17 cellular contexts compared by ENCODE assay signal in the genomic region with DNA sequence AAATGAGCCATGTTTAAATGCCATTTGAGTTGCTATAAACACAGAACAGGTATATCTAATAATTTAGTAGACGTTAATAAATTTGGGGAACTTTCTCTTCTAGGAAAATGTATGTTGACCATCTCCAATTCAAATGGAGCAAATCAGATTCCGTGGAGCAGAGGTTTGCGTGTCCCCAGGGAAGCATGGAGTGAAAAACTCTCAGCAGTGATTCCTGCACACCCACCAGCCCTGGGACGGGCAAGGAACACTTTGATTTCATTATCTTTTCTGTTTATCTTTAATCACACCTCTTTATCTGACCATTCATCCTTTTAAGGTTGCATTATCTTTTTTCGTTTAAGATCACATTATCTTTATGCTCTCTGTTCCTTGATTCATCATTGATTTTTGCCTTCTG.
DNase-seq lines count a peak whose midpoint lies in the region; ATAC-seq, FAIRE-seq and TF ChIP-seq lines count a peak whose summit lies in the region.
"Had no signal": no experiment of that assay in that cellular context is flagged by ENCODE, and none has a peak within 500 bp of the region (broad histone marks: within the 10 kb centered on the region; RNA-seq: fewer than 3 reads in every experiment).

No MANE protein-coding gene starts in this region.

- H2AFZ ChIP-seq in GM23338 (no peak overlapping the region; the same call in 1 of the 2 replicates), hepatocyte (no peak overlapping the region), neuron (ENCODE audit: low read depth, low read length) (peak overlapping the region; percentile 91)

- FAIRE-seq in RCC 7860 (lab: Jason Lieb, UNC) = no peak

- H3K36me3 ChIP-seq in GM23338 (ENCODE audit: insufficient read depth) = no peaks in the 10 kb centered on the region; the same call in 1 of the 2 replicates
- H3K36me3 ChIP-seq in hepatocyte (replicated peaks; ENCODE audit: insufficient read depth, low read depth) = no peaks in the 10 kb centered on the region
- peaks cover 10% of the 10 kb centered on the region for H3K36me3 ChIP-seq in neuron (ENCODE audit: insufficient read depth, low read length)
- H3K36me3 ChIP-seq: cardiac muscle cell had no signal

- peak overlapping the region; percentile 90 for H3K4me2 ChIP-seq in GM23338
- H3K4me2 ChIP-seq in hepatocyte = peak overlapping the region; percentile 99

- H3K9me3 Mint-ChIP-seq in GM23338 = peaks cover 5% of the 10 kb centered on the region; the same call in 2 of the 3 replicates

- 46% methylated on average over 5 of the region's 5 CpGs for WGBS in hepatocyte (ENCODE audit: low lambda C conversion rate, missing lambda C conversion rate)

- H3K9me2 ChIP-seq in GM23338 (ENCODE audit: insufficient read depth) (0 out of 2 replicates have a peak, but pooled peaks cover 3% of the 10 kb centered on the region), hepatocyte (replicated peaks; ENCODE audit: insufficient read depth) (no peaks in the 10 kb centered on the region)

- no peak overlapping the region for H3K27ac ChIP-seq in GM23338 (ENCODE audit: low read depth)
- no peak overlapping the region for H3K27ac ChIP-seq in hepatocyte
- H3K27ac ChIP-seq: epithelial cell of prostate, foreskin keratinocyte had no signal

- H3K27ac Mint-ChIP-seq in GM23338 = no peak overlapping the region
- no peak overlapping the region for H3K27ac Mint-ChIP-seq in T-helper 17 cell

- H3K9me3 ChIP-seq in T-helper 17 cell (ENCODE audit: control insufficient read depth, low read length, poor library complexity, severe bottlenecking) (no peaks in the 10 kb centered on the region), hepatocyte (ENCODE audit: low read depth) (no peaks in the 10 kb centered on the region), neuron (ENCODE audit: low read length) (peaks cover 2% of the 10 kb centered on the region)

- H3K4me3 Mint-ChIP-seq in GM23338 = peak overlapping the region; percentile 90
- H3K4me3 Mint-ChIP-seq in T-helper 17 cell = peak overlapping the region; percentile 97

- H3K27me3 Mint-ChIP-seq in GM23338 (ENCODE audit: insufficient read depth, low read depth, poor library complexity) (peaks cover 9% of the 10 kb centered on the region), T-helper 17 cell (no peaks in the 10 kb centered on the region)

- H3K79me2 ChIP-seq in GM23338 (replicated peaks; ENCODE audit: insufficient read depth) (0 out of 2 replicates have a peak, but pooled peaks cover 12% of the 10 kb centered on the region), hepatocyte (no peaks in the 10 kb centered on the region)

- DNase-seq in GM23338 (ENCODE audit: low spot score) = no peak
- DNase-seq in T-helper 17 cell = no peak
- no peak for DNase-seq in hepatocyte (ENCODE audit: low spot score)
- DNase-seq in NCI-H1092 treated with DMSO at 0.1 percent for 48 hours (lab: John Stamatoyannopoulos, UW) = no peak
- DNase-seq in GM19240 (ENCODE audit: insufficient read length, low spot score) = no peak
- no peak for DNase-seq in RCC 7860 (ENCODE audit: low spot score)
- DNase-seq: activated CD4-positive, alpha-beta T cell treated with anti-CD3 and anti-CD28 coated beads, Interleukin-2, amount 50 U/mL, for 1 hour; activated effector memory CD4-positive, alpha-beta T cell treated with anti-CD3 and anti-CD28 coated beads, Interleukin-2, amount 50 U/mL, for 16 hours; amniotic stem cell; dermis blood vessel endothelial cell; foreskin keratinocyte; left cardiac atrium; NCI-H1436 had no signal

- ATAC-seq in GM23338 (no peak), T-helper 17 cell (no peak)
- no peak for ATAC-seq in activated CD4-positive, CD25-positive, alpha-beta regulatory T cell treated with anti-CD3 and anti-CD28 coated beads, Interleukin-2, amount 50 U/mL, for 24 hours

- TF ChIP-seq CTCF in GM23338 (conservative IDR thresholded peaks at IDR 0.05; ENCODE audit: low read depth in 2 of 2) (no peak), hepatocyte (IDR thresholded peaks at IDR 0.05; ENCODE audit: poor library complexity) (no peak)

- H3K27me3 ChIP-seq in GM23338 (ENCODE audit: insufficient read depth) (peaks cover 8% of the 10 kb centered on the region; the same call in 1 of the 2 replicates), hepatocyte (peaks cover 52% of the 10 kb centered on the region), neuron (ENCODE audit: insufficient read depth, low read length) (no peaks in the 10 kb centered on the region)
- H3K27me3 ChIP-seq: cardiac muscle cell had no signal

- H3K4me1 Mint-ChIP-seq in GM23338 (peaks cover 8% of the 10 kb centered on the region; the same call in 2 of the 3 replicates), T-helper 17 cell (peaks cover 24% of the 10 kb centered on the region)

- no peaks in the 10 kb centered on the region for H4K20me1 ChIP-seq in GM23338 (replicated peaks; ENCODE audit: insufficient read depth)
- H4K20me1 ChIP-seq in hepatocyte (ENCODE audit: insufficient read depth, poor library complexity, severe bottlenecking) = no peaks in the 10 kb centered on the region

- H3F3A ChIP-seq in GM23338 (replicated peaks; ENCODE audit: low read depth) = no peaks in the 10 kb centered on the region

- peak overlapping the region; percentile 88 for H3K4me3 ChIP-seq in GM23338
- H3K4me3 ChIP-seq in hepatocyte = no peak overlapping the region
- peak overlapping the region; percentile 70 for H3K4me3 ChIP-seq in neuron (ENCODE audit: low read length)

- H3K36me3 Mint-ChIP-seq in GM23338 (ENCODE audit: low read depth) (peaks cover 9% of the 10 kb centered on the region), T-helper 17 cell (ENCODE audit: low read depth) (peaks cover 5% of the 10 kb centered on the region)

- H3K4me1 ChIP-seq in GM23338 (ENCODE audit: insufficient read depth) = peaks cover 19% of the 10 kb centered on the region
- H3K4me1 ChIP-seq in hepatocyte (ENCODE audit: insufficient read depth) = no peaks in the 10 kb centered on the region
- peaks cover 12% of the 10 kb centered on the region for H3K4me1 ChIP-seq in neuron (ENCODE audit: insufficient read depth, low read length)
- H3K4me1 ChIP-seq: foreskin keratinocyte had no signal

TF ChIP-seq in GM23338, 12 proteins besides CTCF, POLR2A, EP300 and RAD21 (continues in another document):
- TF ChIP-seq, protein P1, sequence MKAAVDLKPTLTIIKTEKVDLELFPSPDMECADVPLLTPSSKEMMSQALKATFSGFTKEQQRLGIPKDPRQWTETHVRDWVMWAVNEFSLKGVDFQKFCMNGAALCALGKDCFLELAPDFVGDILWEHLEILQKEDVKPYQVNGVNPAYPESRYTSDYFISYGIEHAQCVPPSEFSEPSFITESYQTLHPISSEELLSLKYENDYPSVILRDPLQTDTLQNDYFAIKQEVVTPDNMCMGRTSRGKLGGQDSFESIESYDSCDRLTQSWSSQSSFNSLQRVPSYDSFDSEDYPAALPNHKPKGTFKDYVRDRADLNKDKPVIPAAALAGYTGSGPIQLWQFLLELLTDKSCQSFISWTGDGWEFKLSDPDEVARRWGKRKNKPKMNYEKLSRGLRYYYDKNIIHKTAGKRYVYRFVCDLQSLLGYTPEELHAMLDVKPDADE (IDR thresholded peaks at IDR 0.05) = no peak
- TF ChIP-seq EZH2phosphoT487 (IDR thresholded peaks at IDR 0.05; ENCODE audit: unreplicated experiment) (no peak), STAT1 (IDR thresholded peaks at IDR 0.05; ENCODE audit: unreplicated experiment) (no peak), ZNF114 (CRISPR knock-in tag; IDR thresholded peaks at IDR 0.05) (no peak), NANOG (IDR thresholded peaks at IDR 0.05; ENCODE audit: borderline replicate concordance) (no peak), POLR2AphosphoS5 (IDR thresholded peaks at IDR 0.05; ENCODE audit: low read depth) (no peak)
- TF ChIP-seq, protein P2, sequence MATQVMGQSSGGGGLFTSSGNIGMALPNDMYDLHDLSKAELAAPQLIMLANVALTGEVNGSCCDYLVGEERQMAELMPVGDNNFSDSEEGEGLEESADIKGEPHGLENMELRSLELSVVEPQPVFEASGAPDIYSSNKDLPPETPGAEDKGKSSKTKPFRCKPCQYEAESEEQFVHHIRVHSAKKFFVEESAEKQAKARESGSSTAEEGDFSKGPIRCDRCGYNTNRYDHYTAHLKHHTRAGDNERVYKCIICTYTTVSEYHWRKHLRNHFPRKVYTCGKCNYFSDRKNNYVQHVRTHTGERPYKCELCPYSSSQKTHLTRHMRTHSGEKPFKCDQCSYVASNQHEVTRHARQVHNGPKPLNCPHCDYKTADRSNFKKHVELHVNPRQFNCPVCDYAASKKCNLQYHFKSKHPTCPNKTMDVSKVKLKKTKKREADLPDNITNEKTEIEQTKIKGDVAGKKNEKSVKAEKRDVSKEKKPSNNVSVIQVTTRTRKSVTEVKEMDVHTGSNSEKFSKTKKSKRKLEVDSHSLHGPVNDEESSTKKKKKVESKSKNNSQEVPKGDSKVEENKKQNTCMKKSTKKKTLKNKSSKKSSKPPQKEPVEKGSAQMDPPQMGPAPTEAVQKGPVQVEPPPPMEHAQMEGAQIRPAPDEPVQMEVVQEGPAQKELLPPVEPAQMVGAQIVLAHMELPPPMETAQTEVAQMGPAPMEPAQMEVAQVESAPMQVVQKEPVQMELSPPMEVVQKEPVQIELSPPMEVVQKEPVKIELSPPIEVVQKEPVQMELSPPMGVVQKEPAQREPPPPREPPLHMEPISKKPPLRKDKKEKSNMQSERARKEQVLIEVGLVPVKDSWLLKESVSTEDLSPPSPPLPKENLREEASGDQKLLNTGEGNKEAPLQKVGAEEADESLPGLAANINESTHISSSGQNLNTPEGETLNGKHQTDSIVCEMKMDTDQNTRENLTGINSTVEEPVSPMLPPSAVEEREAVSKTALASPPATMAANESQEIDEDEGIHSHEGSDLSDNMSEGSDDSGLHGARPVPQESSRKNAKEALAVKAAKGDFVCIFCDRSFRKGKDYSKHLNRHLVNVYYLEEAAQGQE (IDR thresholded peaks at IDR 0.05; ENCODE audit: unreplicated experiment) = no peak
